31 cellular contexts compared by ENCODE assay signal in genomic region chr1:30051777-30052176, GRCh38.
"Had no signal": no experiment of that assay in that cellular context is flagged by ENCODE, and none has a peak within 500 bp of the region (broad histone marks: within the 10 kb centered on the region; RNA-seq: fewer than 3 reads in every experiment).

No MANE protein-coding gene starts in this region.

- H3K27me3 ChIP-seq: ovary, right lobe of liver, thyroid gland, upper lobe of left lung, uterus had no signal

- H3K4me1 ChIP-seq: parathyroid adenoma, psoas muscle, right lobe of liver, spleen, thyroid gland, tibial nerve, upper lobe of left lung, uterus had no signal

- H3K36me3 Mint-ChIP-seq: naive B cell; naive thymus-derived CD8-positive, alpha-beta T cell; stimulated activated memory B cell treated with anti-CD40 and anti-IgM and Interleukin-4, amounts not matched to agents 10 μg/mL and 1 μg/mL and 100 μg/mL, for 72 hours had no signal

- H3K9me3 Mint-ChIP-seq: naive B cell; naive thymus-derived CD8-positive, alpha-beta T cell; nephron progenitor cell; neural crest cell; stimulated activated memory B cell treated with anti-CD40 and anti-IgM and Interleukin-4, amounts not matched to agents 10 μg/mL and 1 μg/mL and 100 μg/mL, for 72 hours; stimulated activated naive CD8-positive, alpha-beta T cell treated with anti-CD3 and anti-CD28 coated beads, Interleukin-15, amount 100 ng/mL, for 72 hours had no signal

- ATAC-seq: naive thymus-derived CD8-positive, alpha-beta T cell; psoas muscle; right cardiac atrium; right lobe of liver; stimulated activated memory B cell treated with anti-CD40 and anti-IgM and Interleukin-4, amounts not matched to agents 10 μg/mL and 1 μg/mL and 100 μg/mL, for 72 hours; stimulated activated naive CD8-positive, alpha-beta T cell treated with anti-CD3 and anti-CD28 coated beads, Interleukin-15, amount 100 ng/mL, for 72 hours; stimulated activated naive CD8-positive, alpha-beta T cell treated with anti-CD3 and anti-CD28 coated beads, Interleukin-15, Interleukin-2, amounts not matched to agents 100 U/mL and 50 U/mL, for 24 hours had no signal

- H3K4me3 Mint-ChIP-seq: naive B cell; naive thymus-derived CD8-positive, alpha-beta T cell; nephron progenitor cell; neural crest cell; stimulated activated memory B cell treated with anti-CD40 and anti-IgM and Interleukin-4, amounts not matched to agents 10 μg/mL and 1 μg/mL and 100 μg/mL, for 72 hours; stimulated activated naive CD8-positive, alpha-beta T cell treated with anti-CD3 and anti-CD28 coated beads, Interleukin-15, amount 100 ng/mL, for 72 hours had no signal

- H3K4me1 Mint-ChIP-seq: naive B cell; naive thymus-derived CD8-positive, alpha-beta T cell; stimulated activated memory B cell treated with anti-CD40 and anti-IgM and Interleukin-4, amounts not matched to agents 10 μg/mL and 1 μg/mL and 100 μg/mL, for 72 hours; stimulated activated naive CD8-positive, alpha-beta T cell treated with anti-CD3 and anti-CD28 coated beads, Interleukin-15, amount 100 ng/mL, for 72 hours had no signal

- DNase-seq: naive B cell; nephron progenitor cell; occipital lobe; ovary; posterior cingulate gyrus; psoas muscle; right cardiac atrium; spleen; stimulated activated CD4-positive, alpha-beta T cell treated with anti-CD3 and anti-CD28 coated beads, Interleukin-12 subunit alpha, Interleukin-12 subunit beta, amount 100 ng/mL, for 4 hours; stimulated activated CD4-positive, alpha-beta T cell treated with anti-CD3 and anti-CD28 coated beads, Interleukin-1b, Interleukin-23, amount 100 ng/mL, for 48 hours; stimulated activated CD4-positive, alpha-beta T cell treated with anti-CD3 and anti-CD28 coated beads, Interleukin-4, amount 100 ng/mL, for 1 hour; stimulated activated CD4-positive, alpha-beta T cell treated with anti-CD3 and anti-CD28 coated beads, Interleukin-4, amount 100 ng/mL, for 4 hours; stimulated activated CD8-positive, alpha-beta memory T cell treated with anti-CD3 and anti-CD28 coated beads, Interleukin-4, amount 100 ng/mL, for 48 hours; stimulated activated naive CD4-positive, alpha-beta T cell; stimulated activated naive CD8-positive, alpha-beta T cell treated with anti-CD3 and anti-CD28 coated beads, Interleukin-15, amount 100 ng/mL, for 72 hours; stimulated activated naive CD8-positive, alpha-beta T cell treated with anti-CD3 and anti-CD28 coated beads, Interleukin-15, Interleukin-2, amounts not matched to agents 100 U/mL and 50 U/mL, for 24 hours; substantia nigra; thyroid gland; trophoblast cell; upper lobe of left lung; uterus had no signal

- H3K27ac ChIP-seq: ovary, parathyroid adenoma, psoas muscle, right lobe of liver, skin epidermis, spleen, thoracic aorta, thyroid gland, tibial nerve, upper lobe of left lung, uterus had no signal

- H3K36me3 ChIP-seq: ovary, right lobe of liver, spleen, thoracic aorta, thyroid gland, tibial nerve, upper lobe of left lung, uterus had no signal

- H3K4me3 ChIP-seq: ovary, psoas muscle, right lobe of liver, skin epidermis, smooth muscle cell, spleen, thoracic aorta, thyroid gland, tibial nerve, upper lobe of left lung, uterus had no signal

- H3K27ac Mint-ChIP-seq: naive B cell; naive thymus-derived CD8-positive, alpha-beta T cell; nephron progenitor cell; progenitor cell of endocrine pancreas; stimulated activated memory B cell treated with anti-CD40 and anti-IgM and Interleukin-4, amounts not matched to agents 10 μg/mL and 1 μg/mL and 100 μg/mL, for 72 hours; stimulated activated naive CD8-positive, alpha-beta T cell treated with anti-CD3 and anti-CD28 coated beads, Interleukin-15, amount 100 ng/mL, for 72 hours had no signal

- H3K9me3 ChIP-seq: ovary, psoas muscle, right lobe of liver, spleen, thoracic aorta, thyroid gland, tibial nerve, upper lobe of left lung, uterus had no signal
